Comparison of ENCODE assay signal across 25 cellular contexts in the genomic region with DNA sequence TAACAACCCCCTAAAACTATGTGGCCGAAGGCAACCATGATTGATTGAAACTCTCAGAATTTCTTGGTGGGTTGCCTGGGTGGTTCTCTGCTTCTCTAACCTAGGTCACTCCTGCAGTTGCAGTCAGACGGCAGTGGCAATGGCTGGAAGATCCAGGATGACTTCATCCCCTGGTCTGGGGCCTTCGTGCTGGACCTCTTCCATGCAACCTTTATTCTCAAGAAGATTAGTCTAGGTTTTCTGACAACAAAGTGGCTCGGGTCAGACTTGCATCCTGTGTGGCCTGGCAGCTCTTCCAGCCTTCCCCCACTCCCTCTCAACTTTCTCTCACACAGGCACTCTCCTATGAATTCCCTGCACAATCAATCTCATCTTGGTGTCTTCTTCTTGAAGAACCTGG.
"Had no signal": no experiment of that assay in that cellular context is flagged by ENCODE, and none has a peak within 500 bp of the region (broad histone marks: within the 10 kb centered on the region; RNA-seq: fewer than 3 reads in every experiment).

No MANE protein-coding gene starts in this region.

- H3K36me3 ChIP-seq: brain microvascular endothelial cell, cardiac muscle cell, MG63 had no signal

- H3K9me3 ChIP-seq: MG63 had no signal

- DNase-seq: activated B cell treated with CpG ODN at 0.5 μM for 24 hours; activated CD4-positive, alpha-beta memory T cell treated with anti-CD3 and anti-CD28 coated beads, Interleukin-2, amount 10 ng/mL, durations not matched to agents 7 days and 5 days; activated CD4-positive, alpha-beta T cell treated with anti-CD3 and anti-CD28 coated beads for 1 hour; activated CD4-positive, alpha-beta T cell treated with anti-CD3 and anti-CD28 coated beads, Interleukin-2, amount 10 ng/mL, durations not matched to agents 7 days and 5 days; activated gamma-delta T cell treated with Interleukin-2 at 50 U/mL for 16 hours; activated naive CD4-positive, alpha-beta T cell treated with anti-CD3 and anti-CD28 coated beads, Interleukin-2, amount 10 ng/mL, durations not matched to agents 7 days and 5 days; activated naive CD8-positive, alpha-beta T cell treated with anti-CD3 and anti-CD28 coated beads for 36 hours; activated T-cell treated with anti-CD3 and anti-CD28 coated beads, Interleukin-2, amount 50 U/mL, for 72 hours; brain microvascular endothelial cell; KBM-7; MG63; MV-4-11; NCI-H1092 treated with DMSO at 0.1 percent for 48 hours; NCI-H1417 treated with DMSO at 0.1 percent for 48 hours; NCI-H1694; NCI-H2029; NCI-H2107; NCI-H510A treated with DMSO at 0.1 percent for 48 hours; PC-3; SHP77 treated with DMSO at 0.1 percent for 48 hours; T-helper 17 cell; T-helper 9 cell had no signal

- H3K27me3 Mint-ChIP-seq: activated CD4-positive, alpha-beta memory T cell treated with anti-CD3 and anti-CD28 coated beads, Interleukin-2, amount 10 ng/mL, durations not matched to agents 7 days and 5 days had no signal

- H3K4me3 Mint-ChIP-seq: activated B cell treated with CpG ODN at 0.5 μM for 24 hours; activated CD4-positive, alpha-beta memory T cell treated with anti-CD3 and anti-CD28 coated beads, Interleukin-2, amount 10 ng/mL, durations not matched to agents 7 days and 5 days; activated CD4-positive, alpha-beta T cell treated with anti-CD3 and anti-CD28 coated beads, Interleukin-2, amount 10 ng/mL, durations not matched to agents 7 days and 5 days; activated naive CD4-positive, alpha-beta T cell treated with anti-CD3 and anti-CD28 coated beads, Interleukin-2, amount 10 ng/mL, durations not matched to agents 7 days and 5 days; activated naive CD8-positive, alpha-beta T cell treated with anti-CD3 and anti-CD28 coated beads for 36 hours; activated T-cell treated with anti-CD3 and anti-CD28 coated beads, Interleukin-2, amount 50 U/mL, for 72 hours; T-helper 17 cell had no signal

- H3K27me3 ChIP-seq: brain microvascular endothelial cell, cardiac muscle cell, MG63 had no signal

- H3K9me3 Mint-ChIP-seq: activated B cell treated with CpG ODN at 0.5 μM for 24 hours; activated CD4-positive, alpha-beta memory T cell treated with anti-CD3 and anti-CD28 coated beads, Interleukin-2, amount 10 ng/mL, durations not matched to agents 7 days and 5 days; activated CD4-positive, alpha-beta T cell treated with anti-CD3 and anti-CD28 coated beads, Interleukin-2, amount 10 ng/mL, durations not matched to agents 7 days and 5 days; activated naive CD4-positive, alpha-beta T cell treated with anti-CD3 and anti-CD28 coated beads, Interleukin-2, amount 10 ng/mL, durations not matched to agents 7 days and 5 days; activated naive CD8-positive, alpha-beta T cell treated with anti-CD3 and anti-CD28 coated beads for 36 hours; activated T-helper 2 cell treated with anti-CD3 and anti-CD28 coated beads, Interferon-gamma antibody, Interleukin-2, Interleukin-4, amounts not matched to agents 10 μg/mL and 5 μg/mL and 100 μg/mL, durations not matched to agents 14 hours and 24 hours and 36 hours had no signal

- ATAC-seq: activated T-cell treated with anti-CD3 and anti-CD28 coated beads, Interleukin-2, amount 50 U/mL, for 72 hours; PC-3; T-helper 17 cell had no signal

- H3K27ac Mint-ChIP-seq: activated B cell treated with CpG ODN at 0.5 μM for 24 hours; activated CD4-positive, alpha-beta memory T cell treated with anti-CD3 and anti-CD28 coated beads, Interleukin-2, amount 10 ng/mL, durations not matched to agents 7 days and 5 days; activated CD4-positive, alpha-beta T cell treated with anti-CD3 and anti-CD28 coated beads, Interleukin-2, amount 10 ng/mL, durations not matched to agents 7 days and 5 days; activated naive CD4-positive, alpha-beta T cell treated with anti-CD3 and anti-CD28 coated beads, Interleukin-2, amount 10 ng/mL, durations not matched to agents 7 days and 5 days; activated naive CD8-positive, alpha-beta T cell treated with anti-CD3 and anti-CD28 coated beads for 36 hours; activated T-cell treated with anti-CD3 and anti-CD28 coated beads, Interleukin-2, amount 50 U/mL, for 72 hours; activated T-helper 2 cell treated with anti-CD3 and anti-CD28 coated beads, Interferon-gamma antibody, Interleukin-2, Interleukin-4, amounts not matched to agents 10 μg/mL and 5 μg/mL and 100 μg/mL, durations not matched to agents 14 hours and 24 hours and 36 hours; T-helper 17 cell had no signal

- H3K4me1 Mint-ChIP-seq: activated B cell treated with CpG ODN at 0.5 μM for 24 hours; activated CD4-positive, alpha-beta memory T cell treated with anti-CD3 and anti-CD28 coated beads, Interleukin-2, amount 10 ng/mL, durations not matched to agents 7 days and 5 days; activated CD4-positive, alpha-beta T cell treated with anti-CD3 and anti-CD28 coated beads, Interleukin-2, amount 10 ng/mL, durations not matched to agents 7 days and 5 days; activated naive CD4-positive, alpha-beta T cell treated with anti-CD3 and anti-CD28 coated beads, Interleukin-2, amount 10 ng/mL, durations not matched to agents 7 days and 5 days; activated naive CD8-positive, alpha-beta T cell treated with anti-CD3 and anti-CD28 coated beads for 36 hours; T-helper 17 cell had no signal

- FAIRE-seq: RCC 7860 had no signal

- H3K27ac ChIP-seq: brain microvascular endothelial cell, cardiac muscle cell had no signal

- H3K4me3 ChIP-seq: cardiac muscle cell, MG63 had no signal

- H3K36me3 Mint-ChIP-seq: activated naive CD4-positive, alpha-beta T cell treated with anti-CD3 and anti-CD28 coated beads, Interleukin-2, amount 10 ng/mL, durations not matched to agents 7 days and 5 days; activated naive CD8-positive, alpha-beta T cell treated with anti-CD3 and anti-CD28 coated beads for 36 hours had no signal
